8 cellular contexts compared by ENCODE assay signal in the genomic region with DNA sequence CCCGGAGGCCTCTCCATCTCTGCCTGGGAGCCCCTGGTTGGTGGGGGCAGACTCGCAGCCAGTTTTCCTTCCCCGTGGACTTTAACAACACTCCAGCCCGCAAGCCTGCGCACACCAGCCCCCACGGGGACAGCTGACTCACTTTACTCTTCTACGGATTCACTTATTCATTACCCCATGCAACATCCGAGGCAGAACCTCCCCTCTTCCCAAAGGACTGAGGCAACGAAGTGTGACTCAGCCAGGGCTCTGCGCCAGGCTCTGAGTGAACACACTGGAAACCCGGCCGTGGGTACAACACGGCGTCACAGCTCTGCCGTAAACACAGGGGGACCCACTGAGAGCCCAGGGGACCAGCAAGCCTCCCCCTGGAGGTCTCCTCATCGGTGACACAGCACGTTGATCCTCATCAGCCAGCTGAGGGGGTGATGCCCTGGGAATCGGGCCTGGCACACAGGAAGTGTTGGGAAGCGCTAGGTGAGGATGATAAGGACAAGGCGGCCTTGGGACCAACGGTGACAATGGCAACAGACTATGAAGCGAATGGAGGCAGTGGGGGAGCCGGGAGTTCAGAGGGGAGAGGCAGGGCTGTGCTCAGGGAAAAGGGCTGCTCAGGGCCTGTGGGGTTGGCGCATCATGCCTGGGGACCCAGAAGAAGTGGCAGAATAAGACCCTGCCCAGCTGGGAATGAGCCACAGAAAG. TPM values are rescaled to one million over a fixed set of nuclear protein-coding genes. Genes with fewer than 3 reads are reported as not detected.
DNase-seq lines count a peak whose midpoint lies in the region; TF ChIP-seq lines count a peak whose summit lies in the region.

No MANE protein-coding gene starts in this region.

- H3K36me3 Mint-ChIP-seq in neural progenitor cell = peaks cover 29% of the 10 kb centered on the region

- no peak overlapping the region for H2AFZ ChIP-seq in neural progenitor cell (replicated peaks)

- DNase-seq in AG08396 (ENCODE audit: low spot score) (peak; percentile 91), esophagus muscularis mucosa (ENCODE audit: extremely low spot score) (no peak), neural progenitor cell (ENCODE audit: low spot score) (no peak), NCI-H2029 (lab: John Stamatoyannopoulos, UW) (no peak), cerebellar nuclear complex (lab: John Stamatoyannopoulos, UW) (no peak)
- DNase-seq in activated CD4-positive, alpha-beta T cell treated with anti-CD3 and anti-CD28 coated beads, Interleukin-2, amount 50 U/mL, for 48 hours = peak; percentile 61 to 67
- no peak for DNase-seq in NK-92 treated with Interleukin-12 subunit alpha and Interleukin-12 subunit beta, amount 100 ng/mL, for 24 hours (lab: John Stamatoyannopoulos, UW)

- H3K4me3 Mint-ChIP-seq in neural progenitor cell = peak overlapping the region; percentile 20

- no peak for TF ChIP-seq EP300 in esophagus muscularis mucosa (IDR thresholded peaks at IDR 0.05)

- intact Hi-C loops in esophagus muscularis mucosa (cut with DNase I) = no loop called here

- H3K9me3 ChIP-seq in HUES48 (ENCODE audit: control insufficient read depth, insufficient read depth, low read length) (no peaks in the 10 kb centered on the region), esophagus muscularis mucosa (no peaks in the 10 kb centered on the region), neural progenitor cell (ENCODE audit: low read depth) (no peaks in the 10 kb centered on the region)

- TF ChIP-seq CTCF in esophagus muscularis mucosa (IDR thresholded peaks at IDR 0.05) (no peak), neural progenitor cell (IDR thresholded peaks at IDR 0.05) (no peak)

- WGBS in esophagus muscularis mucosa = 36% methylated on average over 23 of the region's 24 CpGs

- no peak overlapping the region for H3K9ac ChIP-seq in HUES48 (ENCODE audit: low read depth, low read length)
- no peak overlapping the region for H3K9ac ChIP-seq in neural progenitor cell

- H3K4me1 ChIP-seq in HUES48 (ENCODE audit: control insufficient read depth, insufficient read depth, low read length) (peaks cover 44% of the 10 kb centered on the region), esophagus muscularis mucosa (peaks cover 18 to 68% (median 58%) of the 10 kb centered on the region in 4 donors), neural progenitor cell (peaks cover 50% of the 10 kb centered on the region)

- H3K27ac ChIP-seq in HUES48 (ENCODE audit: low read depth, low read length) (peak overlapping the region; percentile 2), esophagus muscularis mucosa (replicated peaks in 1 of 4) (peak overlapping the region; percentile 61 to 76 (median 72)), neural progenitor cell (no peak overlapping the region)

- H4K20me1 ChIP-seq in neural progenitor cell (ENCODE audit: low read depth) = peaks cover 71% of the 10 kb centered on the region

- H3K27me3 Mint-ChIP-seq in neural progenitor cell (ENCODE audit: insufficient read depth, low read depth) = peaks cover 9% of the 10 kb centered on the region

- peaks cover 55% of the 10 kb centered on the region for H3F3A ChIP-seq in neural progenitor cell (ENCODE audit: low read depth)

- no peak overlapping the region for H3K4me3 ChIP-seq in HUES48 (ENCODE audit: low read depth, low read length)
- H3K4me3 ChIP-seq in esophagus muscularis mucosa = peak overlapping the region; percentile 3 to 23 (median 11)
- no peak overlapping the region for H3K4me3 ChIP-seq in neural progenitor cell

- TF ChIP-seq POLR2A in esophagus muscularis mucosa (IDR thresholded peaks at IDR 0.05; ENCODE audit: low read depth) = no peak

- H3K27me3 ChIP-seq in HUES48 (ENCODE audit: control insufficient read depth, insufficient read depth, low read length) = no peaks in the 10 kb centered on the region
- no peaks in the 10 kb centered on the region for H3K27me3 ChIP-seq in esophagus muscularis mucosa
- H3K27me3 ChIP-seq in neural progenitor cell = no peaks in the 10 kb centered on the region

- H3K4me1 Mint-ChIP-seq in neural progenitor cell = peaks cover 62% of the 10 kb centered on the region

- no peaks in the 10 kb centered on the region for H3K36me3 ChIP-seq in HUES48 (ENCODE audit: control insufficient read depth, insufficient read depth, low read length)
- no peaks in the 10 kb centered on the region for H3K36me3 ChIP-seq in esophagus muscularis mucosa
- H3K36me3 ChIP-seq in neural progenitor cell = peaks cover 2% of the 10 kb centered on the region

- H3K4me2 ChIP-seq in neural progenitor cell = no peak overlapping the region

- H3K79me2 ChIP-seq in neural progenitor cell (ENCODE audit: low read depth) = peaks cover 61% of the 10 kb centered on the region

- peak overlapping the region; percentile 67 for H3K27ac Mint-ChIP-seq in neural progenitor cell

- H3K9me3 Mint-ChIP-seq in neural progenitor cell = peaks cover 6% of the 10 kb centered on the region

RNA-seq across cellular contexts. Expression of gene COTL1, which starts 14.6 kb away (rescaled TPM):
- total RNA-seq in esophagus muscularis mucosa (10 to 100 TPM; 34.5 to 42.9 (median 40.7) TPM), neural progenitor cell (ENCODE audit: low replicate concordance) (46.9 and 93.7 TPM in 2 replicates)

RNA-seq across cellular contexts. Expression of gene KLHL36, which starts 45.0 kb away (rescaled TPM):
- 100 to 1,000 TPM in 2 of 4 donors, 10 to 100 TPM in 2; 52.3 to 119 (median 80.4) TPM for total RNA-seq in esophagus muscularis mucosa
- total RNA-seq in neural progenitor cell (ENCODE audit: low replicate concordance) = 15.9 and 25.3 TPM in 2 replicates

Comparison
In these comparisons a context has a peak if more than half of its experiments do, and no peak if none do; other contexts are left out.
1. DNase-seq: peak in AG08396 (single experiment) and activated CD4-positive, alpha-beta T cell treated with anti-CD3 and anti-CD28 coated beads, Interleukin-2, amount 50 U/mL, for 48 hours (2 of 2); none in esophagus muscularis mucosa (single experiment), neural progenitor cell (single experiment), NCI-H2029 (single experiment), cerebellar nuclear complex (0 of 2) and NK-92 treated with Interleukin-12 subunit alpha and Interleukin-12 subunit beta, amount 100 ng/mL, for 24 hours (single experiment).
2. H3K4me3 ChIP-seq: peak in esophagus muscularis mucosa (4 of 4); none in HUES48 (single experiment) and neural progenitor cell (single experiment).